Comparison of ENCODE assay signal across 8 cellular contexts in genomic region chr20:50152394-50153152, GRCh38. TPM values are rescaled to one million over a fixed set of nuclear protein-coding genes. Genes with fewer than 3 reads are reported as not detected.
A peak's percentile ranks its signal among the peaks of the same experiment; 100 is the strongest.
DNase-seq lines count a peak whose midpoint lies in the region; ATAC-seq and TF ChIP-seq lines count a peak whose summit lies in the region.

No MANE protein-coding gene starts in this region.

- TF ChIP-seq CTCF in LNCAP (IDR thresholded peaks at IDR 0.05), result peak; percentile 31; the same call in 1 of the 2 replicates

- ATAC-seq in natural killer cell treated with Interleukin-12 subunit alpha and Interleukin-12 subunit beta and Interleukin-15 and Interleukin-18, amount 100 ng/mL, for 72 hours, result no peak
- no peak for ATAC-seq in GM21423 (IDR thresholded peaks at IDR 0.05; ENCODE audit: unreplicated experiment)

- H3K27ac Mint-ChIP-seq in dendritic cell treated with granulocyte-macrophage colony-stimulating factor and Interleukin-4, amounts not matched to agents 40 ng/mL and 50 ng/mL, for 4 days, result peak overlapping the region; percentile 97
- H3K27ac Mint-ChIP-seq in natural killer cell treated with Interleukin-12 subunit alpha and Interleukin-12 subunit beta and Interleukin-15 and Interleukin-18, amount 100 ng/mL, for 72 hours, result peak overlapping the region; percentile 76 to 92

- intact Hi-C loops in dendritic cell treated with granulocyte-macrophage colony-stimulating factor and Interleukin-4, amounts not matched to agents 40 ng/mL and 50 ng/mL, for 4 days (cut with micrococcal nuclease), result loop anchor here (2.0 to 5.0 kb wide), 2 partner anchors 14 to 40 kb away; partner anchors contain the start of gene UBE2V1

- DNase-seq in CD1c-positive myeloid dendritic cell (ENCODE audit: extremely low spot score) (peak; percentile 37), NCI-H187 (lab: John Stamatoyannopoulos, UW) (no peak), Ammon's horn (ENCODE audit: low spot score) (no peak), SHP77 treated with DMSO at 0.1 percent for 48 hours (lab: John Stamatoyannopoulos, UW) (no peak)
- DNase-seq in natural killer cell treated with Interleukin-12 subunit alpha and Interleukin-12 subunit beta and Interleukin-15 and Interleukin-18, amount 100 ng/mL, for 72 hours (ENCODE audit: low spot score), result no peak

- peak overlapping the region; percentile 85 for H3K4me3 Mint-ChIP-seq in dendritic cell treated with granulocyte-macrophage colony-stimulating factor and Interleukin-4, amounts not matched to agents 40 ng/mL and 50 ng/mL, for 4 days
- H3K4me3 Mint-ChIP-seq in natural killer cell treated with Interleukin-12 subunit alpha and Interleukin-12 subunit beta and Interleukin-15 and Interleukin-18, amount 100 ng/mL, for 72 hours, result peak overlapping the region; percentile 91

- H3K4me1 Mint-ChIP-seq in dendritic cell treated with granulocyte-macrophage colony-stimulating factor and Interleukin-4, amounts not matched to agents 40 ng/mL and 50 ng/mL, for 4 days (ENCODE audit: low read depth), result peaks cover 59% of the 10 kb centered on the region
- H3K4me1 Mint-ChIP-seq in natural killer cell treated with Interleukin-12 subunit alpha and Interleukin-12 subunit beta and Interleukin-15 and Interleukin-18, amount 100 ng/mL, for 72 hours (ENCODE audit: low read depth in 2 of 2), result peaks cover 46 to 55% of the 10 kb centered on the region in 2 donors

- no peaks in the 10 kb centered on the region for H3K9me3 Mint-ChIP-seq in dendritic cell treated with granulocyte-macrophage colony-stimulating factor and Interleukin-4, amounts not matched to agents 40 ng/mL and 50 ng/mL, for 4 days
- no peaks in the 10 kb centered on the region for H3K9me3 Mint-ChIP-seq in natural killer cell treated with Interleukin-12 subunit alpha and Interleukin-12 subunit beta and Interleukin-15 and Interleukin-18, amount 100 ng/mL, for 72 hours

- H3K36me3 Mint-ChIP-seq in dendritic cell treated with granulocyte-macrophage colony-stimulating factor and Interleukin-4, amounts not matched to agents 40 ng/mL and 50 ng/mL, for 4 days (ENCODE audit: low read depth), result peaks cover 55% of the 10 kb centered on the region
- no peaks in the 10 kb centered on the region for H3K36me3 Mint-ChIP-seq in natural killer cell treated with Interleukin-12 subunit alpha and Interleukin-12 subunit beta and Interleukin-15 and Interleukin-18, amount 100 ng/mL, for 72 hours

- no peaks in the 10 kb centered on the region for H3K27me3 Mint-ChIP-seq in dendritic cell treated with granulocyte-macrophage colony-stimulating factor and Interleukin-4, amounts not matched to agents 40 ng/mL and 50 ng/mL, for 4 days
- H3K27me3 Mint-ChIP-seq in natural killer cell treated with Interleukin-12 subunit alpha and Interleukin-12 subunit beta and Interleukin-15 and Interleukin-18, amount 100 ng/mL, for 72 hours, result no peaks in the 10 kb centered on the region

RNA-seq across cellular contexts. Expression of gene PEDS1, which starts 0.9 kb away (rescaled TPM):
- total RNA-seq in natural killer cell treated with Interleukin-12 subunit alpha and Interleukin-12 subunit beta and Interleukin-15 and Interleukin-18, amount 100 ng/mL, for 72 hours, result 10 to 100 TPM; 31.2 to 33.8 TPM

RNA-seq across cellular contexts. Expression of gene CEBPB, which starts 38.1 kb away (rescaled TPM):
- total RNA-seq in natural killer cell treated with Interleukin-12 subunit alpha and Interleukin-12 subunit beta and Interleukin-15 and Interleukin-18, amount 100 ng/mL, for 72 hours, result 100 to 1,000 TPM; 153 to 167 TPM

RNA-seq across cellular contexts. Expression of gene UBE2V1, which starts 39.6 kb away (rescaled TPM):
- total RNA-seq in natural killer cell treated with Interleukin-12 subunit alpha and Interleukin-12 subunit beta and Interleukin-15 and Interleukin-18, amount 100 ng/mL, for 72 hours, result 100 to 1,000 TPM; 198 to 240 TPM
